Comparison of ENCODE assay signal across 8 cellular contexts in genomic region chr11:898540-899190, GRCh38. TPM values are rescaled to one million over a fixed set of nuclear protein-coding genes. Genes with fewer than 3 reads are reported as not detected.
DNase-seq lines count a peak whose midpoint lies in the region; ATAC-seq and TF ChIP-seq lines count a peak whose summit lies in the region.
"Had no signal": no experiment of that assay in that cellular context is flagged by ENCODE, and none has a peak within 500 bp of the region (broad histone marks: within the 10 kb centered on the region; RNA-seq: fewer than 3 reads in every experiment).

No MANE protein-coding gene starts in this region.

- H4K20me1 ChIP-seq in fibroblast of lung (ENCODE audit: control insufficient read depth, extremely low read depth, insufficient read depth, low read length), result no peaks in the 10 kb centered on the region

- H2AFZ ChIP-seq in fibroblast of lung (ENCODE audit: low read length), result no peak overlapping the region

- intact Hi-C loops in sciatic nerve (cut with DNase I), result no loop called here

- H3K9ac ChIP-seq in fibroblast of lung (ENCODE audit: insufficient read depth, low read length), result no peak overlapping the region
- H3K9ac ChIP-seq: KMS-11 had no signal

- peaks cover 25% of the 10 kb centered on the region for H3K36me3 ChIP-seq in fibroblast of lung (ENCODE audit: control insufficient read depth, insufficient read depth, low read length)
- peaks cover 53% of the 10 kb centered on the region for H3K36me3 ChIP-seq in effector memory CD4-positive, alpha-beta T cell (ENCODE audit: control insufficient read depth, insufficient read depth, low read length)

- DNase-seq in OCI-M1 (lab: John Stamatoyannopoulos, UW) (peak; percentile 13), fibroblast of lung (ENCODE audit: low read depth in 2 of 2) (peak; percentile 10 to 24), sciatic nerve (ENCODE audit: low spot score) (no peak), NCI-H510A treated with DMSO at 0.1 percent for 48 hours (lab: John Stamatoyannopoulos, UW) (no peak)
- no peak for DNase-seq in effector memory CD4-positive, alpha-beta T cell
- DNase-seq: activated CD8-positive, alpha-beta T cell treated with anti-CD3 and anti-CD28 coated beads for 36 hours had no signal

- no peaks in the 10 kb centered on the region for H3K27me3 ChIP-seq in fibroblast of lung (ENCODE audit: control insufficient read depth, insufficient read depth, low read length)
- no peaks in the 10 kb centered on the region for H3K27me3 ChIP-seq in effector memory CD4-positive, alpha-beta T cell (replicated peaks; ENCODE audit: control insufficient read depth, insufficient read depth, low read length, poor library complexity, severe bottlenecking)

- H3K27ac ChIP-seq in fibroblast of lung (ENCODE audit: insufficient read depth, low read length), result no peak overlapping the region
- no peak overlapping the region for H3K27ac ChIP-seq in effector memory CD4-positive, alpha-beta T cell (ENCODE audit: insufficient read depth, low read length, poor library complexity, severe bottlenecking)
- H3K27ac ChIP-seq: KMS-11 had no signal

- no peaks in the 10 kb centered on the region for H3K9me3 ChIP-seq in fibroblast of lung (ENCODE audit: control insufficient read depth, insufficient read depth, low read depth, low read length)
- H3K9me3 ChIP-seq in effector memory CD4-positive, alpha-beta T cell (ENCODE audit: control insufficient read depth, low read length), result no peaks in the 10 kb centered on the region

- peak; percentile 75 for ATAC-seq in sciatic nerve
- no peak for ATAC-seq in GM19397 (IDR thresholded peaks at IDR 0.05; ENCODE audit: unreplicated experiment)

- TF ChIP-seq CTCF in fibroblast of lung (conservative IDR thresholded peaks at IDR 0.05 in 1 of 2, IDR thresholded peaks at IDR 0.05 in 1 of 2; ENCODE audit: low read depth in 1 of 2, low read length in 2 of 2), result peak in 1 of 2 donors; percentile 19

- H3K4me3 ChIP-seq in fibroblast of lung (replicated peaks in 1 of 4; ENCODE audit: control extremely low read depth in 1 of 4, insufficient read depth in 1 of 4, low read depth in 3 of 4, low read length in 4 of 4), result no peak overlapping the region
- no peak overlapping the region for H3K4me3 ChIP-seq in effector memory CD4-positive, alpha-beta T cell (ENCODE audit: insufficient read depth, low read depth, low read length, poor library complexity, severe bottlenecking)

- no peaks in the 10 kb centered on the region for H3K79me2 ChIP-seq in fibroblast of lung (ENCODE audit: control insufficient read depth, insufficient read depth, low read length)

- no peaks in the 10 kb centered on the region for H3K4me1 ChIP-seq in fibroblast of lung (ENCODE audit: control insufficient read depth, extremely low read depth, insufficient read depth, low read length)
- no peaks in the 10 kb centered on the region for H3K4me1 ChIP-seq in effector memory CD4-positive, alpha-beta T cell (ENCODE audit: control insufficient read depth, insufficient read depth, low read length, poor library complexity, severe bottlenecking)

- H3K4me2 ChIP-seq in fibroblast of lung (ENCODE audit: extremely low read depth, insufficient read depth, low read length), result no peak overlapping the region
- H3K4me2 ChIP-seq: KMS-11 had no signal

RNA-seq across cellular contexts. Expression of gene CHID1, which starts 11.9 kb away (rescaled TPM):
- total RNA-seq in fibroblast of lung, result 49.6 and 54.3 TPM in 2 replicates
- polyA plus RNA-seq in fibroblast of lung, result 59.9 and 68.4 TPM in 2 replicates
- polyA plus RNA-seq in fibroblast of lung (2012), result 103 and 112 TPM in 2 replicates
- 68.5 and 95.8 TPM in 2 replicates for polyA minus RNA-seq in fibroblast of lung (ENCODE audit: low replicate concordance)
- 59.4 TPM for total RNA-seq in sciatic nerve

RNA-seq across cellular contexts. Expression of gene AP2A2, which starts 27.0 kb away (rescaled TPM):
- total RNA-seq in fibroblast of lung (19.8 and 21.6 TPM in 2 replicates), sciatic nerve (119 TPM)
- polyA plus RNA-seq in fibroblast of lung, result 46.1 and 65.6 TPM in 2 replicates
- 43.7 and 46.4 TPM in 2 replicates for polyA plus RNA-seq in fibroblast of lung (2012)
- 90.0 and 93.8 TPM in 2 replicates for polyA minus RNA-seq in fibroblast of lung (ENCODE audit: low replicate concordance)

RNA-seq across cellular contexts. Expression of gene TSPAN4, which starts 56.0 kb away (rescaled TPM):
- 133 and 191 TPM in 2 replicates for total RNA-seq in fibroblast of lung
- polyA plus RNA-seq in fibroblast of lung, result 102 and 133 TPM in 2 replicates
- 163 and 243 TPM in 2 replicates for polyA plus RNA-seq in fibroblast of lung (2012)
- polyA minus RNA-seq in fibroblast of lung (ENCODE audit: low replicate concordance), result 92.1 and 173 TPM in 2 replicates
- 118 TPM for total RNA-seq in sciatic nerve

RNA-seq across cellular contexts. Expression of gene POLR2L, which starts 56.3 kb away (rescaled TPM):
- total RNA-seq in fibroblast of lung (106 and 196 TPM in 2 replicates), sciatic nerve (85.2 TPM)
- polyA plus RNA-seq in fibroblast of lung, result 181 and 317 TPM in 2 replicates
- 609 and 1,027 TPM in 2 replicates for polyA plus RNA-seq in fibroblast of lung (2012)
- polyA minus RNA-seq in fibroblast of lung (ENCODE audit: low replicate concordance), result 267 and 318 TPM in 2 replicates

Comparison
In these comparisons a context has a peak if more than half of its experiments do, and no peak if none do; other contexts are left out.
1. DNase-seq: peak in OCI-M1 (single experiment) and fibroblast of lung (2 of 2); none in sciatic nerve (single experiment), NCI-H510A treated with DMSO at 0.1 percent for 48 hours (single experiment) and effector memory CD4-positive, alpha-beta T cell (0 of 3).